In the genomic region with DNA sequence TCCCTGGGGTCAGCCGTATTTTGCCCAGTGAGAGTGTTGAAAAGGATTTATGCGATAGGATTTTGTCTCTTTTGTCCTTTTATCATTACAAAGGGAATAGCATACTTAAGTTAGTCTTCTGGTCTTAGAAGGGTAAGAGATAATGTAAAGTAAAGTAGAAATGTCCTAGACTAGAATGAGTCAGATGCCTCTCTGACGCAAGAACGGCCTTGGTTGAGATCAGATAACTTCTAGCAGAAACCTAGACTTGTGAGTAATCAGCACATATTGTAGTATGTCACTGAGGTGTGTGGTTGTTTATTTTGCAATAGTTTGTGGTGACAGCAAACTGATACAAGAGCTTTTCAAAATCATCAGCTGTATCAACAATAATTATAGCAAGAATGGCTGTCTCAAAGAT, we compare ENCODE assay signal across 8 cellular contexts.
DNase-seq lines count a peak whose midpoint lies in the region; ATAC-seq and TF ChIP-seq lines count a peak whose summit lies in the region.
"Had no signal": no experiment of that assay in that cellular context is flagged by ENCODE, and none has a peak within 500 bp of the region (broad histone marks: within the 10 kb centered on the region; RNA-seq: fewer than 3 reads in every experiment).

No MANE protein-coding gene starts in this region.

- H3K9me3 ChIP-seq in upper lobe of left lung: no peaks in the 10 kb centered on the region

- H3K36me3 ChIP-seq in kidney epithelial cell (ENCODE audit: control insufficient read depth, insufficient read depth, low read length) (no peaks in the 10 kb centered on the region), upper lobe of left lung (no peaks in the 10 kb centered on the region)

- H3K4me1 ChIP-seq in upper lobe of left lung: no peaks in the 10 kb centered on the region

- TF ChIP-seq EP300 in upper lobe of left lung (IDR thresholded peaks at IDR 0.05): no peak

- H3K4me3 ChIP-seq in kidney epithelial cell (ENCODE audit: low read depth, low read length) (no peak overlapping the region), upper lobe of left lung (no peak overlapping the region)

- DNase-seq in H4 (ENCODE audit: low spot score) (peak; percentile 91), LoVo (ENCODE audit: low spot score) (peak; percentile 31), T1000 (lab: John Stamatoyannopoulos, UW) (peak; percentile 3), kidney epithelial cell (ENCODE audit: low read depth) (peak; percentile 74), AG08396 (ENCODE audit: low spot score) (no peak), upper lobe of left lung (no peak)
- DNase-seq: activated CD4-positive, alpha-beta T cell treated with anti-CD3 and anti-CD28 coated beads for 4 hours had no signal

- no peaks in the 10 kb centered on the region for H3K27me3 ChIP-seq in kidney epithelial cell (ENCODE audit: control insufficient read depth, insufficient read depth, low read length)
- no peaks in the 10 kb centered on the region for H3K27me3 ChIP-seq in upper lobe of left lung

- TF ChIP-seq CTCF in kidney epithelial cell (IDR thresholded peaks at IDR 0.05; ENCODE audit: insufficient read depth, low read length, poor library complexity, severe bottlenecking): no peak
- no peak for TF ChIP-seq CTCF in upper lobe of left lung (IDR thresholded peaks at IDR 0.05)

- no peak overlapping the region for H3K27ac ChIP-seq in upper lobe of left lung

- 81% methylated on average over 4 of the region's 4 CpGs for WGBS in upper lobe of left lung, 2 donors

- no peak for ATAC-seq in GM21528 (IDR thresholded peaks at IDR 0.05; ENCODE audit: low FRiP score, unreplicated experiment)
- no peak for ATAC-seq in upper lobe of left lung (ENCODE audit: low FRiP score in 2 of 2)

- no peak for TF ChIP-seq POLR2A in upper lobe of left lung (IDR thresholded peaks at IDR 0.05)

Comparison
In these comparisons a context has a peak if more than half of its experiments do, and no peak if none do; other contexts are left out.
1. DNase-seq: peak in H4 (single experiment), LoVo (single experiment), T1000 (single experiment) and kidney epithelial cell (single experiment); none in AG08396 (single experiment) and upper lobe of left lung (0 of 2).